36 cellular contexts compared by ENCODE assay signal in the genomic region with DNA sequence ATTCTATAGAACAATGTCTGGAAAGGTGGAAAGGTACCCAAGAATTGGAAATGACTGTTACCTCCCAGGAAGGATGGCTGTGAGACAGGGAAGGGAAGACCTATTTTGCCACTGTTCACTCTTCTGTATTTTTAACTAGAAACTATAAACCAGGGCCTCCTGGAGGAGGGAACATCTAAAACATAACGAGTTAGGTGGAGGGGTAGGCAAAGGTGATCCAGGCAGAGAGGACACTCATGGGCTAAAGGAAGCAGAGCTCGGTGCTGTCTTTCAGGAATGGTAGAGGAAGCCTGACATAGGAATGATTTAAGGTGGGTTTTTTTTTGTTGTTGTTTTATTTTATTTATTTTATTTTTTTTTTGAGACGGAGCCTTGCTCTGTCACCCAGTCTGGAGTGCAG. TPM values are rescaled to one million over a fixed set of nuclear protein-coding genes. Genes with fewer than 3 reads are reported as not detected.
"Had no signal": no experiment of that assay in that cellular context is flagged by ENCODE, and none has a peak within 500 bp of the region (broad histone marks: within the 10 kb centered on the region; RNA-seq: fewer than 3 reads in every experiment).

No MANE protein-coding gene starts in this region.

- ATAC-seq: activated CD4-positive, CD25-positive, alpha-beta regulatory T cell treated with anti-CD3 and anti-CD28 coated beads, Interleukin-2, amount 50 U/mL, for 24 hours; activated CD8-positive, alpha-beta memory T cell treated with anti-CD3 and anti-CD28 coated beads, Interleukin-2, amount 10 ng/mL, durations not matched to agents 7 days and 5 days; activated T-helper 17 cell treated with anti-CD3 and anti-CD28 coated beads, Interleukin-2, amount 50 U/mL, for 72 hours; body of pancreas; gastroesophageal sphincter; T-cell had no signal

- H3K27ac ChIP-seq: body of pancreas, colonic mucosa, epithelial cell of prostate, esophagus squamous epithelium, gastroesophageal sphincter, heart right ventricle, hepatocyte had no signal

- H3K9me3 Mint-ChIP-seq: activated B cell treated with CpG ODN at 0.5 μM for 24 hours; activated T-cell treated with anti-CD3 and anti-CD28 coated beads, Interleukin-2, amount 50 U/mL, for 24 hours; activated T-helper 17 cell treated with anti-CD3 and anti-CD28 coated beads, Interleukin-2, amount 50 U/mL, for 72 hours; T-cell had no signal

- FAIRE-seq: endometrium, endothelial cell of umbilical vein had no signal

- H3K27me3 Mint-ChIP-seq: activated B cell treated with CpG ODN at 0.5 μM for 24 hours; activated CD8-positive, alpha-beta memory T cell treated with anti-CD3 and anti-CD28 coated beads, Interleukin-2, amount 10 ng/mL, durations not matched to agents 7 days and 5 days; activated naive CD8-positive, alpha-beta T cell; activated T-cell treated with anti-CD3 and anti-CD28 coated beads, Interleukin-2, amount 50 U/mL, for 24 hours; activated T-helper 17 cell treated with anti-CD3 and anti-CD28 coated beads, Interleukin-2, amount 50 U/mL, for 72 hours; T-cell had no signal

- H3K9me3 ChIP-seq: body of pancreas, colonic mucosa, esophagus squamous epithelium, gastroesophageal sphincter, heart right ventricle had no signal

- H3K4me3 Mint-ChIP-seq: activated B cell treated with CpG ODN at 0.5 μM for 24 hours; activated CD8-positive, alpha-beta memory T cell treated with anti-CD3 and anti-CD28 coated beads, Interleukin-2, amount 10 ng/mL, durations not matched to agents 7 days and 5 days; activated naive CD8-positive, alpha-beta T cell; activated T-cell treated with anti-CD3 and anti-CD28 coated beads, Interleukin-2, amount 50 U/mL, for 24 hours; activated T-helper 17 cell treated with anti-CD3 and anti-CD28 coated beads, Interleukin-2, amount 50 U/mL, for 72 hours; T-cell had no signal

- H3K27ac Mint-ChIP-seq: activated B cell treated with CpG ODN at 0.5 μM for 24 hours; activated CD8-positive, alpha-beta memory T cell treated with anti-CD3 and anti-CD28 coated beads, Interleukin-2, amount 10 ng/mL, durations not matched to agents 7 days and 5 days; activated naive CD8-positive, alpha-beta T cell; activated T-cell treated with anti-CD3 and anti-CD28 coated beads, Interleukin-2, amount 50 U/mL, for 24 hours; activated T-helper 17 cell treated with anti-CD3 and anti-CD28 coated beads, Interleukin-2, amount 50 U/mL, for 72 hours; T-cell had no signal

- H3K4me3 ChIP-seq: body of pancreas, colonic mucosa, esophagus squamous epithelium, gastroesophageal sphincter, heart right ventricle, hepatocyte had no signal

- H2AFZ ChIP-seq: hepatocyte had no signal

- DNase-seq: activated B cell treated with CpG ODN at 0.5 μM for 24 hours; activated CD4-positive, alpha-beta T cell treated with anti-CD3 and anti-CD28 coated beads for 48 hours; activated CD4-positive, alpha-beta T cell treated with anti-CD3 and anti-CD28 coated beads, Interleukin-2, amount 50 U/mL, for 1 hour; activated CD4-positive, alpha-beta T cell treated with anti-CD3 and anti-CD28 coated beads, Interleukin-2, amount 50 U/mL, for 48 hours; activated CD8-positive, alpha-beta memory T cell treated with anti-CD3 and anti-CD28 coated beads, Interleukin-2, amount 10 ng/mL, durations not matched to agents 7 days and 5 days; activated CD8-positive, alpha-beta memory T cell treated with anti-CD3 and anti-CD28 coated beads, Interleukin-2, amount 50 U/mL, for 4 hours; activated effector memory CD4-positive, alpha-beta T cell treated with Interleukin-2 at 50 U/mL for 16 hours; activated gamma-delta T cell treated with Interleukin-2 at 50 U/mL for 16 hours; activated naive CD4-positive, alpha-beta T cell treated with anti-CD3 and anti-CD28 coated beads, Interleukin-2, amount 50 U/mL, for 16 hours; activated naive CD4-positive, alpha-beta T cell treated with Interleukin-2 at 50 U/mL for 16 hours; activated T-cell treated with anti-CD3 and anti-CD28 coated beads, Interleukin-2, amount 50 U/mL, for 24 hours; amniotic stem cell; anterior cingulate cortex; body of pancreas; central memory CD4-positive, alpha-beta T cell; cerebellar nuclear complex; colonic mucosa; effector CD8-positive, alpha-beta T cell; esophagus squamous epithelium; foreskin melanocyte; heart right ventricle; SW 1271; T-cell; T1000; WERI-Rb-1 had no signal

- H3K4me2 ChIP-seq: hepatocyte had no signal

- H3K27me3 ChIP-seq: body of pancreas, colonic mucosa, esophagus squamous epithelium, gastroesophageal sphincter, heart right ventricle, hepatocyte had no signal

RNA-seq across cellular contexts. Expression of gene MAP4K1, which starts 7.1 kb away (rescaled TPM):
- total RNA-seq: dermis microvascular lymphatic vessel endothelial cell, fibroblast of villous mesenchyme, glomerular endothelial cell had no signal
